ENCODE assay signal across 21 cellular contexts in genomic region chr12:122403831-122404230, GRCh38. TPM values are rescaled to one million over a fixed set of nuclear protein-coding genes. Genes with fewer than 3 reads are reported as not detected.
DNase-seq lines count a peak whose midpoint lies in the region; ATAC-seq, FAIRE-seq and TF ChIP-seq lines count a peak whose summit lies in the region.
"Had no signal": no experiment of that assay in that cellular context is flagged by ENCODE, and none has a peak within 500 bp of the region (broad histone marks: within the 10 kb centered on the region; RNA-seq: fewer than 3 reads in every experiment).

No MANE protein-coding gene starts in this region.

- H3K36me3 Mint-ChIP-seq in stimulated activated naive CD8-positive, alpha-beta T cell treated with anti-CD3 and anti-CD28 coated beads, Interleukin-15, Interleukin-2, amounts not matched to agents 100 ng/mL and 50 ng/mL, for 24 hours (ENCODE audit: low read depth) = peaks cover 18% of the 10 kb centered on the region
- no peaks in the 10 kb centered on the region for H3K36me3 Mint-ChIP-seq in WTC11
- H3K36me3 Mint-ChIP-seq in naive B cell = no peaks in the 10 kb centered on the region

- no peaks in the 10 kb centered on the region for H3K9me3 Mint-ChIP-seq in stimulated activated naive CD8-positive, alpha-beta T cell treated with anti-CD3 and anti-CD28 coated beads, Interleukin-15, Interleukin-2, amounts not matched to agents 100 ng/mL and 50 ng/mL, for 24 hours
- H3K9me3 Mint-ChIP-seq in stimulated activated naive CD8-positive, alpha-beta T cell treated with anti-CD3 and anti-CD28 coated beads, Interleukin-15, amount 100 ng/mL, for 72 hours = no peaks in the 10 kb centered on the region
- H3K9me3 Mint-ChIP-seq in WTC11 (no peaks in the 10 kb centered on the region), naive B cell (no peaks in the 10 kb centered on the region)
- H3K9me3 Mint-ChIP-seq: immature natural killer cell had no signal

- no peak for FAIRE-seq in HTR-8/SVneo (lab: Jason Lieb, UNC)
- FAIRE-seq: colon, TTC549 had no signal

- no peaks in the 10 kb centered on the region for H3K27me3 Mint-ChIP-seq in stimulated activated naive CD8-positive, alpha-beta T cell treated with anti-CD3 and anti-CD28 coated beads, Interleukin-15, Interleukin-2, amounts not matched to agents 100 ng/mL and 50 ng/mL, for 24 hours
- no peaks in the 10 kb centered on the region for H3K27me3 Mint-ChIP-seq in stimulated activated naive CD8-positive, alpha-beta T cell treated with anti-CD3 and anti-CD28 coated beads, Interleukin-15, amount 100 ng/mL, for 72 hours
- H3K27me3 Mint-ChIP-seq in WTC11 (ENCODE audit: low read depth) = no peaks in the 10 kb centered on the region
- H3K27me3 Mint-ChIP-seq in naive B cell = no peaks in the 10 kb centered on the region

- peaks cover 35% of the 10 kb centered on the region for H3K4me1 Mint-ChIP-seq in stimulated activated naive CD8-positive, alpha-beta T cell treated with anti-CD3 and anti-CD28 coated beads, Interleukin-15, Interleukin-2, amounts not matched to agents 100 ng/mL and 50 ng/mL, for 24 hours (ENCODE audit: low read depth)
- peaks cover 45% of the 10 kb centered on the region for H3K4me1 Mint-ChIP-seq in stimulated activated naive CD8-positive, alpha-beta T cell treated with anti-CD3 and anti-CD28 coated beads, Interleukin-15, amount 100 ng/mL, for 72 hours
- H3K4me1 Mint-ChIP-seq in WTC11 (peaks cover 17% of the 10 kb centered on the region), naive B cell (peaks cover 31 to 44% (median 32%) of the 10 kb centered on the region in 3 donors)

- peak overlapping the region; percentile 24 for H3K27ac Mint-ChIP-seq in stimulated activated naive CD8-positive, alpha-beta T cell treated with anti-CD3 and anti-CD28 coated beads, Interleukin-15, Interleukin-2, amounts not matched to agents 100 ng/mL and 50 ng/mL, for 24 hours
- H3K27ac Mint-ChIP-seq in stimulated activated naive CD8-positive, alpha-beta T cell treated with anti-CD3 and anti-CD28 coated beads, Interleukin-15, amount 100 ng/mL, for 72 hours = peak overlapping the region in 1 of 2 donors; percentile 27
- 0 out of 2 replicates have a peak overlapping the region, but pooled peaks have one; percentile 21 for H3K27ac Mint-ChIP-seq in WTC11
- H3K27ac Mint-ChIP-seq in naive B cell = peak overlapping the region in 4 of 6 donors; percentile 72 to 86 (median 86)

- CTCF ChIA-PET in WTC11 (lab: Charles Lee) = interaction anchor here (6.5 kb wide), 1 partner anchor 68 kb away, joined by 126 read pairs; no protein-coding TSS in a partner anchor

- no peak for TF ChIP-seq CTCF in WTC11 (IDR thresholded peaks at IDR 0.05)

- no peak for DNase-seq in stimulated activated naive CD8-positive, alpha-beta T cell treated with anti-CD3 and anti-CD28 coated beads, Interleukin-15, amount 100 ng/mL, for 72 hours
- DNase-seq in WTC11 (ENCODE audit: low spot score) (no peak), naive B cell (no peak), hippocampal formation (lab: John Stamatoyannopoulos, UW) (no peak), mucosa of gallbladder (ENCODE audit: low spot score) (no peak), HTR-8/SVneo (ENCODE audit: insufficient read length, low spot score) (no peak)
- DNase-seq: activated CD8-positive, alpha-beta memory T cell treated with anti-CD3 and anti-CD28 coated beads for 24 hours; activated gamma-delta T cell; glutamatergic neuron; immature natural killer cell; mesendoderm; NCI-H2081; NCI-H774; nucleus accumbens; stimulated activated CD4-positive, alpha-beta T cell treated with anti-CD3 and anti-CD28 coated beads, Interleukin-4, amount 100 ng/mL, for 1 hour; upper lobe of left lung had no signal

- ATAC-seq in stimulated activated naive CD8-positive, alpha-beta T cell treated with anti-CD3 and anti-CD28 coated beads, Interleukin-15, amount 100 ng/mL, for 72 hours = no peak
- ATAC-seq in WTC11 (no peak), naive B cell (ENCODE audit: low read depth in 2 of 2) (peak in 1 of 2 donors; percentile 9), HG03439 (IDR thresholded peaks at IDR 0.05; ENCODE audit: unreplicated experiment) (no peak)
- ATAC-seq: sciatic nerve had no signal

- no peak overlapping the region for H3K4me3 Mint-ChIP-seq in stimulated activated naive CD8-positive, alpha-beta T cell treated with anti-CD3 and anti-CD28 coated beads, Interleukin-15, Interleukin-2, amounts not matched to agents 100 ng/mL and 50 ng/mL, for 24 hours
- no peak overlapping the region for H3K4me3 Mint-ChIP-seq in stimulated activated naive CD8-positive, alpha-beta T cell treated with anti-CD3 and anti-CD28 coated beads, Interleukin-15, amount 100 ng/mL, for 72 hours
- H3K4me3 Mint-ChIP-seq in WTC11 (no peak overlapping the region), naive B cell (peak overlapping the region in 4 of 8 donors; percentile 41 to 64 (median 53))
- H3K4me3 Mint-ChIP-seq: immature natural killer cell had no signal

- POLR2A ChIA-PET in WTC11 (lab: Charles Lee) = no interaction called here

TF ChIP-seq in WTC11, 78 proteins besides CTCF, POLR2A, EP300 and RAD21:
- TF ChIP-seq ZNF396 (CRISPR knock-in tag; IDR thresholded peaks at IDR 0.05; ENCODE audit: borderline replicate concordance) (no peak), ELF4 (CRISPR knock-in tag; IDR thresholded peaks at IDR 0.05; ENCODE audit: low read depth) (no peak), ETV6 (CRISPR knock-in tag; IDR thresholded peaks at IDR 0.05) (no peak), FOXJ3 (CRISPR knock-in tag; IDR thresholded peaks at IDR 0.05; ENCODE audit: borderline replicate concordance) (no peak), NR3C1 (CRISPR knock-in tag; conservative IDR thresholded peaks at IDR 0.05; ENCODE audit: low read depth) (no peak), RELA (CRISPR knock-in tag; IDR thresholded peaks at IDR 0.05; ENCODE audit: borderline replicate concordance) (no peak), ZNF263 (CRISPR knock-in tag; IDR thresholded peaks at IDR 0.05; ENCODE audit: low read depth) (no peak), CDX4 (CRISPR knock-in tag; IDR thresholded peaks at IDR 0.05; ENCODE audit: borderline replicate concordance) (no peak), ZNF423 (CRISPR knock-in tag; IDR thresholded peaks at IDR 0.05) (no peak), AR (CRISPR knock-in tag; IDR thresholded peaks at IDR 0.05) (no peak), MYBL2 (CRISPR knock-in tag; IDR thresholded peaks at IDR 0.05) (no peak), ATF1 (CRISPR knock-in tag; IDR thresholded peaks at IDR 0.05) (no peak)
- TF ChIP-seq, protein P1, sequence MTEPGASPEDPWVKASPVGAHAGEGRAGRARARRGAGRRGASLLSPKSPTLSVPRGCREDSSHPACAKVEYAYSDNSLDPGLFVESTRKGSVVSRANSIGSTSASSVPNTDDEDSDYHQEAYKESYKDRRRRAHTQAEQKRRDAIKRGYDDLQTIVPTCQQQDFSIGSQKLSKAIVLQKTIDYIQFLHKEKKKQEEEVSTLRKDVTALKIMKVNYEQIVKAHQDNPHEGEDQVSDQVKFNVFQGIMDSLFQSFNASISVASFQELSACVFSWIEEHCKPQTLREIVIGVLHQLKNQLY (CRISPR knock-in tag; IDR thresholded peaks at IDR 0.05) = no peak

RNA-seq across cellular contexts. Expression of gene CLIP1, which starts 18.6 kb away (rescaled TPM):
- total RNA-seq in WTC11 (2021) = 21.3 to 24.9 TPM (median 21.5 TPM) in 3 replicates
- 10 to 100 TPM in 1 of 6 donors, 1 to 10 TPM in 5; 1.4 to 21.0 (median 9.1) TPM for polyA plus RNA-seq in naive B cell (ENCODE audit: low read depth in 6 of 6)
- 71.6 TPM for total RNA-seq in mucosa of gallbladder
